21 cellular contexts compared by ENCODE assay signal in the genomic region with DNA sequence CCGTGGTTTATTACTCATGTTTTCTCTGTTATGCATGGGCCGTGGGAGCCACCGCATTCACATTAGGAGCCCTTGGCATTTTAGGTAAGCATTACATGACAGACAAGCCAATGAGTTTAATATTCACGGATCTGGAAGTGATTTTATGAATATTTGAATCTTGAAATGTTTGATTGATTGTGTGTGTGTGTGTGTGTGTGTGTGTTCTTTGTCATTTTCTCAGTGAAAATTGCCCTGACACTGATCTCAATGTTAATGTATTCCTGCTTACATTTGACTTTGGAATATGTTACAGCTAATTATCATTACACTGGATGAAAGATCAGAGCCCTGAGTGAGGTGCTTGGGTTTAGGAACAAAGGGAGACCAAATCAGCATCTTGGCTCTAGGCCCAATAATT. TPM values are rescaled to one million over a fixed set of nuclear protein-coding genes. Genes with fewer than 3 reads are reported as not detected.
A peak's percentile ranks its signal among the peaks of the same experiment; 100 is the strongest.
DNase-seq lines count a peak whose midpoint lies in the region; ATAC-seq and TF ChIP-seq lines count a peak whose summit lies in the region.
"Had no signal": no experiment of that assay in that cellular context is flagged by ENCODE, and none has a peak within 500 bp of the region (broad histone marks: within the 10 kb centered on the region; RNA-seq: fewer than 3 reads in every experiment).

No MANE protein-coding gene starts in this region.

- 84 to 90% methylated on average over 4 of the region's 4 CpGs for WGBS in endodermal cell (ENCODE audit: insufficient coverage in 1 of 2, insufficient read length in 1 of 2), 2 experiments

- DNase-seq in NCI-H1417 (lab: John Stamatoyannopoulos, UW) (peak in 2 of 3 experiments; percentile 46 to 91), NCI-H1417 treated with DMSO at 0.1 percent for 48 hours (lab: John Stamatoyannopoulos, UW) (no peak), NCI-H1105 (lab: John Stamatoyannopoulos, UW) (peak; percentile 63), NCI-H82 (lab: John Stamatoyannopoulos, UW) (peak; percentile 53), endodermal cell (no peak), left lobe of liver (ENCODE audit: low spot score) (no peak), cerebellar cortex (ENCODE audit: low spot score) (no peak)
- DNase-seq: 8988T; BE2C; CD4-positive, alpha-beta T cell; DMS79 treated with DMSO at 0.1 percent for 48 hours; NCI-H2029; NCI-H526; T-cell had no signal

- H3K36me3 ChIP-seq in endodermal cell (ENCODE audit: control insufficient read depth, insufficient read depth, low read length), result no peaks in the 10 kb centered on the region
- H3K36me3 ChIP-seq: BE2C had no signal

- no peaks in the 10 kb centered on the region for H3K27me3 Mint-ChIP-seq in endodermal cell (ENCODE audit: insufficient read depth)
- H3K27me3 Mint-ChIP-seq: CD4-positive, alpha-beta T cell; IgD-negative memory B cell; T-cell had no signal

- no peaks in the 10 kb centered on the region for H3K4me1 ChIP-seq in endodermal cell (ENCODE audit: control insufficient read depth, insufficient read depth, low read length)

- ATAC-seq in left lobe of liver (no peak), GM19455 (IDR thresholded peaks at IDR 0.05; ENCODE audit: unreplicated experiment) (no peak)
- ATAC-seq: HCT116, T-cell had no signal

- H3K27me3 ChIP-seq in endodermal cell (ENCODE audit: control insufficient read depth, insufficient read depth, low read length, poor library complexity, severe bottlenecking), result no peaks in the 10 kb centered on the region
- H3K27me3 ChIP-seq: BE2C had no signal

- no peak overlapping the region for H3K27ac Mint-ChIP-seq in endodermal cell
- H3K27ac Mint-ChIP-seq: CD4-positive, alpha-beta T cell; T-cell had no signal

- peak overlapping the region; percentile 94 for H3K27ac ChIP-seq in endodermal cell (ENCODE audit: low read depth, low read length)
- H3K27ac ChIP-seq: HL-60 had no signal

- no peaks in the 10 kb centered on the region for H3K9me3 ChIP-seq in endodermal cell (ENCODE audit: control insufficient read depth, low read length)
- H3K9me3 ChIP-seq: BE2C had no signal

- H3K9ac ChIP-seq in endodermal cell (ENCODE audit: extremely low read depth, low read length, poor library complexity, severe bottlenecking), result no peak overlapping the region

- H3K9me3 Mint-ChIP-seq in endodermal cell, result no peaks in the 10 kb centered on the region
- H3K9me3 Mint-ChIP-seq: CD4-positive, alpha-beta T cell; IgD-negative memory B cell had no signal

- no peaks in the 10 kb centered on the region for H3K4me1 Mint-ChIP-seq in endodermal cell
- H3K4me1 Mint-ChIP-seq: T-cell had no signal

- TF ChIP-seq CTCF in endodermal cell (conservative IDR thresholded peaks at IDR 0.05), result no peak

- no peak overlapping the region for H3K4me3 ChIP-seq in endodermal cell (ENCODE audit: low read length)

- no peaks in the 10 kb centered on the region for H3K36me3 Mint-ChIP-seq in endodermal cell (ENCODE audit: low read depth)
- H3K36me3 Mint-ChIP-seq: IgD-negative memory B cell, T-cell had no signal

- H3K4me3 Mint-ChIP-seq in endodermal cell, result no peak overlapping the region
- H3K4me3 Mint-ChIP-seq: CD4-positive, alpha-beta T cell; IgD-negative memory B cell; T-cell had no signal

RNA-seq across cellular contexts. Expression of a gene that starts 5.0 kb away (rescaled TPM):
- not detected for total RNA-seq in endodermal cell
- not detected for polyA plus RNA-seq in endodermal cell (2013, experiment 1 of 2)
- not detected for polyA plus RNA-seq in endodermal cell (2013, experiment 2 of 2)
- not detected for total RNA-seq in left lobe of liver
- total RNA-seq: CD4-positive, alpha-beta T cell; G401; LHCN-M2; SK-MEL-5; T-cell had no signal
- polyA plus RNA-seq: IgD-negative memory B cell had no signal

Comparison
In these comparisons a context has a peak if more than half of its experiments do, and no peak if none do; other contexts are left out.
1. DNase-seq: peak in NCI-H1417 (2 of 3), NCI-H1105 (single experiment) and NCI-H82 (single experiment); none in NCI-H1417 treated with DMSO at 0.1 percent for 48 hours (single experiment), endodermal cell (single experiment), left lobe of liver (single experiment) and cerebellar cortex (single experiment).